10 cellular contexts compared by ENCODE assay signal in the genomic region with DNA sequence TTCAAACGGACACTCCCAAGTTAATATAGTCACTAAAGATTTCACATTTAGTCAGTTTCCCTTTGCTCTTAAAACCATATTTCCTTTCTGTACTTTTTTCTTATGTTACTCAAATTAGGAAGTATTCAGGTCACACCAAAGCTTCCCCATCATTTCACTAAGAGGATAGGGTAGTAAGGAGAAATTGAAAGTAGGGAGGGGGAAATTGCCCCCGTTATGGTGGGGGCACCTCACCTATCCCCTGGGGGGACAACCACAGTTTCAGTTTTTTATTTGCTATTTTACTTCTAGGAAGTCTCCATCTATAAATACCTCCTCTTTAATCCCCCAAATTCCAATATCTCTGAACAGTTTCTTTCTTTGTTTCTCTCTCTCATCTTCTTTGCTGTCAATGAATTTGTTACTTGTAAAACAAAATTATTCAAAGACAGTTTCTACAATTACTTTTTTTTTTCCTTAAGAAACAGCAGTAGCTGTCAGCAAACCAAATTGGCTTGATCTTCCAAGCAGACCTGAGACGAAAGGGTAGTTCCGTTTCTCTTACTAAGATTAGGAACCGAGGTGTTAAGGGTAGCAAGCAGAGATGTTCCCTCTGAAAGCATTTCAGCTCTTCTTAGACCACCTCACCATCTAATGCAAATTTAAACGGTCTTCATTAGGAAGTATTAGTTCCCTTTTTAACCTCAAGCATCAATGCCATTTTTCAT.
A peak's percentile ranks its signal among the peaks of the same experiment; 100 is the strongest.
DNase-seq lines count a peak whose midpoint lies in the region; ATAC-seq lines count a peak whose summit lies in the region.
"Had no signal": no experiment of that assay in that cellular context is flagged by ENCODE, and none has a peak within 500 bp of the region (broad histone marks: within the 10 kb centered on the region; RNA-seq: fewer than 3 reads in every experiment).

No MANE protein-coding gene starts in this region.

- ATAC-seq in activated T-cell treated with anti-CD3 and anti-CD28 coated beads, Interleukin-2, amount 50 U/mL, for 72 hours (replicated peaks in 1 of 2), result peak in 1 of 2 donors; percentile 51
- ATAC-seq in GM21619 (IDR thresholded peaks at IDR 0.05; ENCODE audit: unreplicated experiment), result peak; percentile 85
- peak; percentile 89 for ATAC-seq in HG03175 (IDR thresholded peaks at IDR 0.05; ENCODE audit: unreplicated experiment)
- ATAC-seq: A549 had no signal

- H3K4me3 Mint-ChIP-seq in activated T-cell treated with anti-CD3 and anti-CD28 coated beads, Interleukin-2, amount 50 U/mL, for 72 hours, result peak overlapping the region in 1 of 2 donors; percentile 71
- no peak overlapping the region for H3K4me3 Mint-ChIP-seq in stimulated activated naive CD8-positive, alpha-beta T cell treated with anti-CD3 and anti-CD28 coated beads, Interleukin-15, Interleukin-2, amounts not matched to agents 100 ng/mL and 50 ng/mL, for 24 hours

- H3K4me1 Mint-ChIP-seq in activated T-cell treated with anti-CD3 and anti-CD28 coated beads, Interleukin-2, amount 50 U/mL, for 72 hours (ENCODE audit: low read depth), result peaks cover 34% of the 10 kb centered on the region
- peaks cover 55% of the 10 kb centered on the region for H3K4me1 Mint-ChIP-seq in stimulated activated naive CD8-positive, alpha-beta T cell treated with anti-CD3 and anti-CD28 coated beads, Interleukin-15, Interleukin-2, amounts not matched to agents 100 ng/mL and 50 ng/mL, for 24 hours (ENCODE audit: low read depth)

- H3K27me3 Mint-ChIP-seq in activated T-cell treated with anti-CD3 and anti-CD28 coated beads, Interleukin-2, amount 50 U/mL, for 72 hours (ENCODE audit: low read depth), result no peaks in the 10 kb centered on the region
- H3K27me3 Mint-ChIP-seq in stimulated activated naive CD8-positive, alpha-beta T cell treated with anti-CD3 and anti-CD28 coated beads, Interleukin-15, Interleukin-2, amounts not matched to agents 100 ng/mL and 50 ng/mL, for 24 hours, result no peaks in the 10 kb centered on the region

- H3K36me3 Mint-ChIP-seq in activated T-cell treated with anti-CD3 and anti-CD28 coated beads, Interleukin-2, amount 50 U/mL, for 72 hours (ENCODE audit: insufficient read depth in 2 of 2), result peaks cover 0 to 1% of the 10 kb centered on the region in 2 donors
- no peaks in the 10 kb centered on the region for H3K36me3 Mint-ChIP-seq in stimulated activated naive CD8-positive, alpha-beta T cell treated with anti-CD3 and anti-CD28 coated beads, Interleukin-15, Interleukin-2, amounts not matched to agents 100 ng/mL and 50 ng/mL, for 24 hours (ENCODE audit: low read depth)

- no peak for DNase-seq in activated T-cell treated with anti-CD3 and anti-CD28 coated beads, Interleukin-2, amount 50 U/mL, for 72 hours
- DNase-seq in activated T-cell treated with anti-CD3 and anti-CD28 coated beads for 4 hours, result no peak
- no peak for DNase-seq in medulla oblongata (ENCODE audit: extremely low spot score)
- no peak for DNase-seq in NOMO-1 treated with dmso at 0.1 percent for 144 hours (lab: John Stamatoyannopoulos, UW; ENCODE audit: unreplicated experiment)
- DNase-seq in amygdala (lab: John Stamatoyannopoulos, UW), result no peak
- DNase-seq: dorsolateral prefrontal cortex had no signal

- H3K27ac Mint-ChIP-seq in activated T-cell treated with anti-CD3 and anti-CD28 coated beads, Interleukin-2, amount 50 U/mL, for 72 hours, result peak overlapping the region; percentile 78
- peak overlapping the region; percentile 65 for H3K27ac Mint-ChIP-seq in stimulated activated naive CD8-positive, alpha-beta T cell treated with anti-CD3 and anti-CD28 coated beads, Interleukin-15, Interleukin-2, amounts not matched to agents 100 ng/mL and 50 ng/mL, for 24 hours

- H3K9me3 Mint-ChIP-seq in activated T-cell treated with anti-CD3 and anti-CD28 coated beads, Interleukin-2, amount 50 U/mL, for 72 hours, result no peaks in the 10 kb centered on the region
- H3K9me3 Mint-ChIP-seq in stimulated activated naive CD8-positive, alpha-beta T cell treated with anti-CD3 and anti-CD28 coated beads, Interleukin-15, Interleukin-2, amounts not matched to agents 100 ng/mL and 50 ng/mL, for 24 hours, result no peaks in the 10 kb centered on the region
